ENCODE assay signal across 2 cellular contexts in genomic region chr19:46618670-46619231, GRCh38.
TF ChIP-seq lines count a peak whose summit lies in the region.

No MANE protein-coding gene starts in this region.

TF ChIP-seq in Ishikawa, 13 proteins besides CTCF, POLR2A, EP300 and RAD21:
- TF ChIP-seq TAF1 (IDR thresholded peaks at IDR 0.05; ENCODE audit: low read depth) (no peak), ZBTB7A (IDR thresholded peaks at IDR 0.05; ENCODE audit: low read depth) (no peak), CEBPB (IDR thresholded peaks at IDR 0.05) (peak; percentile 15; the same call in 1 of the 2 replicates), YY1 (IDR thresholded peaks at IDR 0.05; ENCODE audit: low read depth) (no peak), NFIC (IDR thresholded peaks at IDR 0.05) (no peak), MAX (IDR thresholded peaks at IDR 0.05) (no peak), CREB1 (IDR thresholded peaks at IDR 0.05; ENCODE audit: low read depth) (no peak)
- TF ChIP-seq, protein P1, sequence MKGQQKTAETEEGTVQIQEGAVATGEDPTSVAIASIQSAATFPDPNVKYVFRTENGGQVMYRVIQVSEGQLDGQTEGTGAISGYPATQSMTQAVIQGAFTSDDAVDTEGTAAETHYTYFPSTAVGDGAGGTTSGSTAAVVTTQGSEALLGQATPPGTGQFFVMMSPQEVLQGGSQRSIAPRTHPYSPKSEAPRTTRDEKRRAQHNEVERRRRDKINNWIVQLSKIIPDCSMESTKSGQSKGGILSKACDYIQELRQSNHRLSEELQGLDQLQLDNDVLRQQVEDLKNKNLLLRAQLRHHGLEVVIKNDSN (IDR thresholded peaks at IDR 0.05), result no peak

TF ChIP-seq in K562, 482 proteins besides CTCF, POLR2A, EP300 and RAD21:
- TF ChIP-seq CEBPB (tag; IDR thresholded peaks at IDR 0.05), result peak; percentile 82
- peak; percentile 26; the same call in 1 of the 2 replicates for TF ChIP-seq GATA2 (CRISPR knock-in tag; IDR thresholded peaks at IDR 0.05)
- peak; percentile 66 for TF ChIP-seq CEBPG (CRISPR knock-in tag; IDR thresholded peaks at IDR 0.05)
- TF ChIP-seq CEBPG (tag; conservative IDR thresholded peaks at IDR 0.05 in 1 of 2, IDR thresholded peaks at IDR 0.05 in 1 of 2), result peak; percentile 71 to 74; a peak in 3 of 4 replicates
- no peak for TF ChIP-seq HNRNPK (IDR thresholded peaks at IDR 0.05; ENCODE audit: low read depth, low read length, poor library complexity, severe bottlenecking)
- TF ChIP-seq LEF1 (IDR thresholded peaks at IDR 0.05), result no peak
- no peak for TF ChIP-seq RBBP5 (IDR thresholded peaks at IDR 0.05; ENCODE audit: borderline replicate concordance, insufficient read depth, low read length, poor library complexity, severe bottlenecking)
- TF ChIP-seq PCBP1 (IDR thresholded peaks at IDR 0.05; ENCODE audit: low read depth, low read length, poor library complexity, severe bottlenecking), result no peak
- TF ChIP-seq, protein P2, sequence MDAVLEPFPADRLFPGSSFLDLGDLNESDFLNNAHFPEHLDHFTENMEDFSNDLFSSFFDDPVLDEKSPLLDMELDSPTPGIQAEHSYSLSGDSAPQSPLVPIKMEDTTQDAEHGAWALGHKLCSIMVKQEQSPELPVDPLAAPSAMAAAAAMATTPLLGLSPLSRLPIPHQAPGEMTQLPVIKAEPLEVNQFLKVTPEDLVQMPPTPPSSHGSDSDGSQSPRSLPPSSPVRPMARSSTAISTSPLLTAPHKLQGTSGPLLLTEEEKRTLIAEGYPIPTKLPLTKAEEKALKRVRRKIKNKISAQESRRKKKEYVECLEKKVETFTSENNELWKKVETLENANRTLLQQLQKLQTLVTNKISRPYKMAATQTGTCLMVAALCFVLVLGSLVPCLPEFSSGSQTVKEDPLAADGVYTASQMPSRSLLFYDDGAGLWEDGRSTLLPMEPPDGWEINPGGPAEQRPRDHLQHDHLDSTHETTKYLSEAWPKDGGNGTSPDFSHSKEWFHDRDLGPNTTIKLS (IDR thresholded peaks at IDR 0.05; ENCODE audit: borderline replicate concordance, low read depth), result no peak
- TF ChIP-seq HES1 (IDR thresholded peaks at IDR 0.05; ENCODE audit: low read depth), result no peak
- no peak for TF ChIP-seq MCM5 (IDR thresholded peaks at IDR 0.05; ENCODE audit: low read depth)
- no peak for TF ChIP-seq MYNN (IDR thresholded peaks at IDR 0.05)
- no peak for TF ChIP-seq MYNN (CRISPR knock-in tag; IDR thresholded peaks at IDR 0.05)
- no peak; the same call in 1 of the 2 replicates for TF ChIP-seq NFIC (IDR thresholded peaks at IDR 0.05)
- no peak for TF ChIP-seq RFX1 (IDR thresholded peaks at IDR 0.05)
- no peak for TF ChIP-seq TSC22D4 (tag; IDR thresholded peaks at IDR 0.05)
- TF ChIP-seq ZC3H8 (IDR thresholded peaks at IDR 0.05), result no peak
- TF ChIP-seq RUNX1 (IDR thresholded peaks at IDR 0.05; ENCODE audit: low read depth), result no peak
- TF ChIP-seq TEAD4 (IDR thresholded peaks at IDR 0.05; ENCODE audit: low read length), result 0 out of 2 replicates have a peak, but pooled peaks have one; percentile 18
- TF ChIP-seq TEAD4 (CRISPR knock-in tag; IDR thresholded peaks at IDR 0.05; ENCODE audit: borderline replicate concordance), result no peak
- no peak for TF ChIP-seq HOXB6 (CRISPR knock-in tag; IDR thresholded peaks at IDR 0.05; ENCODE audit: borderline replicate concordance)
- TF ChIP-seq EGR1 (conservative IDR thresholded peaks at IDR 0.05), result peak; percentile 54
- TF ChIP-seq SMARCA5 (IDR thresholded peaks at IDR 0.05), result no peak; the same call in 1 of the 2 replicates
- TF ChIP-seq, protein P3, sequence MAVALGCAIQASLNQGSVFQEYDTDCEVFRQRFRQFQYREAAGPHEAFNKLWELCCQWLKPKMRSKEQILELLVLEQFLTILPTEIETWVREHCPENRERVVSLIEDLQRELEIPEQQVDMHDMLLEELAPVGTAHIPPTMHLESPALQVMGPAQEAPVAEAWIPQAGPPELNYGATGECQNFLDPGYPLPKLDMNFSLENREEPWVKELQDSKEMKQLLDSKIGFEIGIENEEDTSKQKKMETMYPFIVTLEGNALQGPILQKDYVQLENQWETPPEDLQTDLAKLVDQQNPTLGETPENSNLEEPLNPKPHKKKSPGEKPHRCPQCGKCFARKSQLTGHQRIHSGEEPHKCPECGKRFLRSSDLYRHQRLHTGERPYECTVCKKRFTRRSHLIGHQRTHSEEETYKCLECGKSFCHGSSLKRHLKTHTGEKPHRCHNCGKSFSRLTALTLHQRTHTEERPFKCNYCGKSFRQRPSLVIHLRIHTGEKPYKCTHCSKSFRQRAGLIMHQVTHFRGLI (CRISPR knock-in tag; IDR thresholded peaks at IDR 0.05), result no peak
